ENCODE assay signal across 12 cellular contexts in the genomic region with DNA sequence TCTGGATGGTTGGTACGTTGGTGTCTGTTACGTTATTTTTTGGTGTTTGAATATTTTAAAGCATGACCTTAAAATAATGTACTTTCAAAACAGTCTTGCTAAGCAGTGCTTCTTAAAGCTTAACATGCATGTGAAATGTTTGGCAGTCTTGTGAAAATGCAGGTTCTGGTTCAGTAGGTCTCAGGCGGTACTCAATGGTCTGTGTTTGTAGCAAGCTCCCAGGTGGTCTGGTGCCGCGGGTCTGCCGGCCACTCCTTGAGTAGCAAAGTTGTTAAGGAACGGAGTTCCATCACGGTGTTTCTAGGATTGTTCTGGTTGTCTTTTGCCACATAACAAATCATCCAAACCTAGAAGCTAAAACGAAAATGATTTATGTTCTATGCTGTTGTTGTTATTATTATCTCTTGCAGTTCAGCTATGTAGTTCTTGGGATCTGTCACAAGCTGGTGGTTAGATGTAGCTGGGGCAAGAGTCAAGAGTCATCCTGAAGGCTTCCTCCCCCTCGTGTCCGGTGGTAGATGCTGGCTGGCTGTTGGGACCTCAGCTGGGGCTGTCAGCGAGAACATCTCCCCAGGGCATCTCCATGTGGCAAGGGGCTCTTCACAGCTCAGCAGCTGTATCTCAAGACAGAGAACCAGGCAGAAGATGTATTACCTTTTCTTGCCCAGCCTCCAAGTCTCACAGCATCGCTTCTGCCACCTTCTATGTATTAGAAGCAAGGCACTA.
DNase-seq lines count a peak whose midpoint lies in the region; ATAC-seq and TF ChIP-seq lines count a peak whose summit lies in the region.
"Had no signal": no experiment of that assay in that cellular context is flagged by ENCODE, and none has a peak within 500 bp of the region (broad histone marks: within the 10 kb centered on the region; RNA-seq: fewer than 3 reads in every experiment).

No MANE protein-coding gene starts in this region.

- no peak overlapping the region for H3K4me3 ChIP-seq in CD4-positive, alpha-beta memory T cell (ENCODE audit: low read length in 2 of 2)
- H3K4me3 ChIP-seq in endodermal cell (ENCODE audit: low read length) = no peak overlapping the region
- H3K4me3 ChIP-seq: right lobe of liver had no signal

- CTCF ChIA-PET in CD4-positive, alpha-beta memory T cell (lab: Charles Lee; ENCODE audit: partially characterized antibody) = interaction anchor here (0.8 to 3.7 kb wide), 3 partner anchors 9 to 64 kb away, joined by 4 to 21 read pairs (median 4); no protein-coding TSS in a partner anchor

- H3K27me3 ChIP-seq in CD4-positive, alpha-beta memory T cell (ENCODE audit: insufficient read depth, low read length) = no peaks in the 10 kb centered on the region
- no peaks in the 10 kb centered on the region for H3K27me3 ChIP-seq in endodermal cell (ENCODE audit: control insufficient read depth, insufficient read depth, low read length, poor library complexity, severe bottlenecking)
- H3K27me3 ChIP-seq: foreskin keratinocyte, right lobe of liver had no signal

- H3K4me1 ChIP-seq in CD4-positive, alpha-beta memory T cell (ENCODE audit: insufficient read depth, low read length) = peaks cover 42% of the 10 kb centered on the region
- no peaks in the 10 kb centered on the region for H3K4me1 ChIP-seq in endodermal cell (ENCODE audit: control insufficient read depth, insufficient read depth, low read length)
- H3K4me1 ChIP-seq: foreskin keratinocyte had no signal

- no peak overlapping the region for H3K4me3 Mint-ChIP-seq in CD4-positive, alpha-beta memory T cell
- no peak overlapping the region for H3K4me3 Mint-ChIP-seq in endodermal cell
- H3K4me3 Mint-ChIP-seq: CD14-positive monocyte had no signal

- H3K27me3 Mint-ChIP-seq in CD4-positive, alpha-beta memory T cell = no peaks in the 10 kb centered on the region
- H3K27me3 Mint-ChIP-seq in endodermal cell (ENCODE audit: insufficient read depth) = no peaks in the 10 kb centered on the region

- H3K4me1 Mint-ChIP-seq in CD4-positive, alpha-beta memory T cell = peaks cover 24 to 63% (median 46%) of the 10 kb centered on the region in 4 donors
- H3K4me1 Mint-ChIP-seq in endodermal cell = no peaks in the 10 kb centered on the region

- no peaks in the 10 kb centered on the region for H3K36me3 ChIP-seq in CD4-positive, alpha-beta memory T cell (ENCODE audit: insufficient read depth, low read length)
- no peaks in the 10 kb centered on the region for H3K36me3 ChIP-seq in endodermal cell (ENCODE audit: control insufficient read depth, insufficient read depth, low read length)
- H3K36me3 ChIP-seq: right lobe of liver had no signal

- WGBS in endodermal cell (ENCODE audit: insufficient coverage in 1 of 2, insufficient read length in 1 of 2), 2 experiments = 93 to 98% methylated on average over 8 to 13 of the region's 13 CpGs

- intact Hi-C loops in CD4-positive, alpha-beta memory T cell (cut with micrococcal nuclease) = loop anchor here (5.0 kb wide), 2 partner anchors 40 to 80 kb away; no protein-coding TSS in a partner anchor

- H3K27ac ChIP-seq in CD4-positive, alpha-beta memory T cell (ENCODE audit: low read depth, low read length) = no peak overlapping the region
- H3K27ac ChIP-seq in endodermal cell (ENCODE audit: low read depth, low read length) = no peak overlapping the region
- H3K27ac ChIP-seq: foreskin keratinocyte had no signal

- no peaks in the 10 kb centered on the region for H3K9me3 Mint-ChIP-seq in CD4-positive, alpha-beta memory T cell
- H3K9me3 Mint-ChIP-seq in endodermal cell = no peaks in the 10 kb centered on the region
- H3K9me3 Mint-ChIP-seq: CD14-positive monocyte had no signal

- H3K9ac ChIP-seq in endodermal cell (ENCODE audit: extremely low read depth, low read length, poor library complexity, severe bottlenecking) = no peak overlapping the region

- H3K36me3 Mint-ChIP-seq in CD4-positive, alpha-beta memory T cell = no peaks in the 10 kb centered on the region
- H3K36me3 Mint-ChIP-seq in endodermal cell (ENCODE audit: low read depth) = no peaks in the 10 kb centered on the region
- H3K36me3 Mint-ChIP-seq: CD14-positive monocyte had no signal

- no peaks in the 10 kb centered on the region for H3K9me3 ChIP-seq in CD4-positive, alpha-beta memory T cell (ENCODE audit: control insufficient read depth in 1 of 2, low read length in 2 of 2)
- no peaks in the 10 kb centered on the region for H3K9me3 ChIP-seq in endodermal cell (ENCODE audit: control insufficient read depth, low read length)
- H3K9me3 ChIP-seq: right lobe of liver had no signal

- H3K27ac Mint-ChIP-seq in CD4-positive, alpha-beta memory T cell = peak overlapping the region in 5 of 7 donors; percentile 18 to 66 (median 44)
- no peak overlapping the region for H3K27ac Mint-ChIP-seq in endodermal cell

- POLR2A ChIA-PET in CD4-positive, alpha-beta memory T cell (lab: Charles Lee; ENCODE audit: partially characterized antibody) = interaction anchor here (1.2 to 2.2 kb wide), 5 partner anchors 16 to 182 kb away, joined by 4 to 15 read pairs (median 6); no protein-coding TSS in a partner anchor

- ATAC-seq in GM19023 (IDR thresholded peaks at IDR 0.05; ENCODE audit: unreplicated experiment) (peak; percentile 26), HG02870 (IDR thresholded peaks at IDR 0.05; ENCODE audit: unreplicated experiment) (peak; percentile 20)
- ATAC-seq: foreskin keratinocyte, right lobe of liver had no signal

- TF ChIP-seq CTCF in endodermal cell (conservative IDR thresholded peaks at IDR 0.05) = no peak

- no peak for DNase-seq in CD4-positive, alpha-beta memory T cell
- DNase-seq in RPMI7951 (ENCODE audit: low read depth) (peak; percentile 15), SKM-1 treated with dmso at 0.1 percent for 144 hours (lab: John Stamatoyannopoulos, UW; ENCODE audit: unreplicated experiment) (no peak), SIG-M5 (lab: John Stamatoyannopoulos, UW) (no peak), endodermal cell (no peak), NCI-H1105 treated with DMSO at 0.1 percent for 48 hours (lab: John Stamatoyannopoulos, UW) (no peak)
- DNase-seq: foreskin keratinocyte, mammary epithelial cell, right lobe of liver had no signal
